In genomic region chr11:77842451-77843121, GRCh38 we compare ENCODE assay signal across 22 cellular contexts. TPM values are rescaled to one million over a fixed set of nuclear protein-coding genes. Genes with fewer than 3 reads are reported as not detected.
A peak's percentile ranks its signal among the peaks of the same experiment; 100 is the strongest.
DNase-seq lines count a peak whose midpoint lies in the region; ATAC-seq, FAIRE-seq and TF ChIP-seq lines count a peak whose summit lies in the region.
"Had no signal": no experiment of that assay in that cellular context is flagged by ENCODE, and none has a peak within 500 bp of the region (broad histone marks: within the 10 kb centered on the region; RNA-seq: fewer than 3 reads in every experiment).

No MANE protein-coding gene starts in this region.

- no peak for ATAC-seq in activated CD8-positive, alpha-beta T cell treated with anti-CD3 and anti-CD28 coated beads, Interleukin-2, amount 10 ng/mL, durations not matched to agents 7 days and 5 days
- ATAC-seq: GM23338, left lobe of liver, pancreas, T-cell, WTC11 had no signal

- no peak overlapping the region for H3K4me3 ChIP-seq in brain microvascular endothelial cell (ENCODE audit: low read depth, low read length)
- H3K4me3 ChIP-seq: GM23338, pancreas, skin epidermis, testis had no signal

- TF ChIP-seq POLR2A in H54 (IDR thresholded peaks at IDR 0.05; ENCODE audit: low read depth, low read length), result no peak

- peak; percentile 41 for DNase-seq in EL
- DNase-seq in NOMO-1 (lab: John Stamatoyannopoulos, UW; ENCODE audit: unreplicated experiment in 2 of 2), result peak; percentile 41 to 59
- peak; percentile 26 for DNase-seq in brain microvascular endothelial cell
- peak; percentile 34 for DNase-seq in non-pigmented ciliary epithelial cell (ENCODE audit: low read depth)
- no peak for DNase-seq in H54 (ENCODE audit: insufficient read length, low spot score)
- DNase-seq in activated CD8-positive, alpha-beta memory T cell treated with anti-CD3 and anti-CD28 coated beads for 24 hours, result no peak
- no peak for DNase-seq in activated CD8-positive, alpha-beta T cell treated with anti-CD3 and anti-CD28 coated beads, Interleukin-2, amount 10 ng/mL, durations not matched to agents 7 days and 5 days
- DNase-seq in anterior cingulate cortex (lab: John Stamatoyannopoulos, UW), result no peak
- DNase-seq: activated effector memory CD4-positive, alpha-beta T cell treated with Interleukin-2 at 50 U/mL for 16 hours; amygdala; KBM-7; NCI-H1105; pancreas; stimulated activated CD4-positive, alpha-beta T cell treated with anti-CD3 and anti-CD28 coated beads, Interleukin-4, amount 100 ng/mL, for 4 hours; stimulated activated CD8-positive, alpha-beta memory T cell treated with anti-CD3 and anti-CD28 coated beads, Interleukin-4, amount 100 ng/mL, for 48 hours; T-cell; testis had no signal

- H3K27me3 Mint-ChIP-seq in activated CD8-positive, alpha-beta T cell treated with anti-CD3 and anti-CD28 coated beads, Interleukin-2, amount 10 ng/mL, durations not matched to agents 7 days and 5 days (ENCODE audit: low read depth), result no peaks in the 10 kb centered on the region
- H3K27me3 Mint-ChIP-seq: B cell, T-cell had no signal

- H3K4me3 Mint-ChIP-seq in activated CD8-positive, alpha-beta T cell treated with anti-CD3 and anti-CD28 coated beads, Interleukin-2, amount 10 ng/mL, durations not matched to agents 7 days and 5 days, result no peak overlapping the region
- H3K4me3 Mint-ChIP-seq: B cell, GM23338, T-cell, WTC11 had no signal

- no peak overlapping the region for H3K27ac Mint-ChIP-seq in activated CD8-positive, alpha-beta T cell treated with anti-CD3 and anti-CD28 coated beads, Interleukin-2, amount 10 ng/mL, durations not matched to agents 7 days and 5 days
- H3K27ac Mint-ChIP-seq: B cell, GM23338, T-cell, WTC11 had no signal

- no peaks in the 10 kb centered on the region for H3K4me1 Mint-ChIP-seq in activated CD8-positive, alpha-beta T cell treated with anti-CD3 and anti-CD28 coated beads, Interleukin-2, amount 10 ng/mL, durations not matched to agents 7 days and 5 days (ENCODE audit: low read depth)
- H3K4me1 Mint-ChIP-seq: B cell, GM23338, T-cell, WTC11 had no signal

- no peak for FAIRE-seq in H54 (lab: Jason Lieb, UNC)
- FAIRE-seq: pancreas had no signal

- peaks cover 27% of the 10 kb centered on the region for H3K36me3 Mint-ChIP-seq in activated CD8-positive, alpha-beta T cell treated with anti-CD3 and anti-CD28 coated beads, Interleukin-2, amount 10 ng/mL, durations not matched to agents 7 days and 5 days (ENCODE audit: low read depth)

- H3K36me3 ChIP-seq in brain microvascular endothelial cell (replicated peaks), result peaks cover 6% of the 10 kb centered on the region

- POLR2A ChIA-PET in activated CD8-positive, alpha-beta T cell treated with anti-CD3 and anti-CD28 coated beads, Interleukin-2, amount 10 ng/mL, durations not matched to agents 7 days and 5 days (lab: Charles Lee), result no interaction called here

- in situ Hi-C loops in brain microvascular endothelial cell (cut with HindIII; ENCODE audit: low pct_ligation_motif_present, low sequenced_read_pairs), result no loop called here

- no peaks in the 10 kb centered on the region for H3K27me3 ChIP-seq in brain microvascular endothelial cell (replicated peaks)
- H3K27me3 ChIP-seq: pancreas, testis had no signal

- no peak for TF ChIP-seq CTCF in brain microvascular endothelial cell (IDR thresholded peaks at IDR 0.05; ENCODE audit: low read depth, low read length, missing control alignments)

- peaks cover 5% of the 10 kb centered on the region for H3K9me3 Mint-ChIP-seq in activated CD8-positive, alpha-beta T cell treated with anti-CD3 and anti-CD28 coated beads, Interleukin-2, amount 10 ng/mL, durations not matched to agents 7 days and 5 days (ENCODE audit: insufficient read depth)

- H3K27ac ChIP-seq in brain microvascular endothelial cell, result no peak overlapping the region
- H3K27ac ChIP-seq: pancreas, skin epidermis, testis had no signal

- CTCF ChIA-PET in activated CD8-positive, alpha-beta T cell treated with anti-CD3 and anti-CD28 coated beads, Interleukin-2, amount 10 ng/mL, durations not matched to agents 7 days and 5 days (lab: Charles Lee), result no interaction called here

RNA-seq across cellular contexts. Expression of gene AAMDC, which starts 21.6 kb away (rescaled TPM):
- 10 to 100 TPM; 12.7 to 13.0 TPM for total RNA-seq in activated CD8-positive, alpha-beta T cell treated with anti-CD3 and anti-CD28 coated beads, Interleukin-2, amount 10 ng/mL, durations not matched to agents 7 days and 5 days

RNA-seq across cellular contexts. Expression of gene RSF1, which starts 22.1 kb away (rescaled TPM):
- total RNA-seq in activated CD8-positive, alpha-beta T cell treated with anti-CD3 and anti-CD28 coated beads, Interleukin-2, amount 10 ng/mL, durations not matched to agents 7 days and 5 days, result 10 to 100 TPM; 41.1 to 49.1 TPM

Comparison
In these comparisons a context has a peak if more than half of its experiments do, and no peak if none do; other contexts are left out.
1. DNase-seq: peak in EL (single experiment), NOMO-1 (2 of 2), brain microvascular endothelial cell (single experiment) and non-pigmented ciliary epithelial cell (single experiment); none in H54 (single experiment), activated CD8-positive, alpha-beta memory T cell treated with anti-CD3 and anti-CD28 coated beads for 24 hours (single experiment), activated CD8-positive, alpha-beta T cell treated with anti-CD3 and anti-CD28 coated beads, Interleukin-2, amount 10 ng/mL, durations not matched to agents 7 days and 5 days (single experiment) and anterior cingulate cortex (0 of 58).